Comparison of ENCODE assay signal across 8 cellular contexts in genomic region chr19:46840157-46840942, GRCh38. TPM values are rescaled to one million over a fixed set of nuclear protein-coding genes. Genes with fewer than 3 reads are reported as not detected.
A peak's percentile ranks its signal among the peaks of the same experiment; 100 is the strongest.
DNase-seq lines count a peak whose midpoint lies in the region; ATAC-seq, FAIRE-seq and TF ChIP-seq lines count a peak whose summit lies in the region.

No MANE protein-coding gene starts in this region.

- TF ChIP-seq CTCF in NB4 (IDR thresholded peaks at IDR 0.05; ENCODE audit: low read depth, low read length) (peak; percentile 100), body of pancreas (IDR thresholded peaks at IDR 0.05) (peak; percentile 61 to 95 (median 75))

- peak overlapping the region in 1 of 2 donors; percentile 23 for H3K27ac Mint-ChIP-seq in T-cell

- H3K4me1 Mint-ChIP-seq in T-cell: peaks cover 0 to 6% (median 3%) of the 10 kb centered on the region in 3 donors

- intact Hi-C loops in body of pancreas (cut with DNase I): loop anchor here (5.0 kb wide), 1 partner anchor 83 kb away; no protein-coding TSS in a partner anchor

- no peaks in the 10 kb centered on the region for H3K27me3 ChIP-seq in body of pancreas

- peaks cover 7% of the 10 kb centered on the region for H3K4me1 ChIP-seq in body of pancreas

- WGBS in body of pancreas, 2 donors: 25 to 30% methylated on average over 19 of the region's 19 CpGs

- no peak overlapping the region for H3K4me3 Mint-ChIP-seq in T-cell

- no peak overlapping the region for H3K27ac ChIP-seq in body of pancreas

- no peaks in the 10 kb centered on the region for H3K9me3 ChIP-seq in body of pancreas

- H3K27me3 Mint-ChIP-seq in T-cell: no peaks in the 10 kb centered on the region

- H3K36me3 Mint-ChIP-seq in T-cell: peaks cover 31% of the 10 kb centered on the region

- DNase-seq in NB4 (ENCODE audit: low read depth) (peak; percentile 92), T-cell (peak in 31 of 34 experiments; percentile 14 to 58 (median 44)), body of pancreas (peak; percentile 57 to 64 (median 60)), iris pigment epithelial cell (ENCODE audit: low read depth) (peak; percentile 54), H54 (ENCODE audit: insufficient read length, low spot score) (no peak)
- peak; percentile 38 for DNase-seq in stimulated activated CD4-positive, alpha-beta T cell treated with anti-CD3 and anti-CD28 coated beads, Interleukin-1b, Interleukin-23, amount 100 ng/mL, for 48 hours

- H3K9me3 Mint-ChIP-seq in T-cell: no peaks in the 10 kb centered on the region

- ATAC-seq in T-cell (replicated peaks in 1 of 4): peak; percentile 64 to 87 (median 72)
- ATAC-seq in body of pancreas: peak; percentile 65
- ATAC-seq in HG03196 (IDR thresholded peaks at IDR 0.05; ENCODE audit: unreplicated experiment): no peak

- POLR2A ChIA-PET in T-cell (lab: Charles Lee): interaction anchor here (0.6 kb wide), 4 partner anchors 14 to 135 kb away, joined by 4 to 11 read pairs (median 6); no protein-coding TSS in a partner anchor

- CTCF ChIA-PET in T-cell (lab: Charles Lee): interaction anchor here (0.6 to 2.6 kb wide), 40 partner anchors 13 to 1071 kb away, joined by 3 to 35 read pairs (median 4); partner anchors contain the start of genes ARHGAP35 (in 1 of the 2), DACT3 (in 1 of the 2), SIX5 (in 1 of the 2) and SLC1A5 (in 1 of the 2)

- peaks cover 0 to 9% of the 10 kb centered on the region in 2 donors for H3K36me3 ChIP-seq in body of pancreas (replicated peaks in 1 of 2; ENCODE audit: insufficient read depth in 1 of 2, low read depth in 2 of 2)

- no peak for TF ChIP-seq POLR2A in NB4 (IDR thresholded peaks at IDR 0.05; ENCODE audit: extremely low read depth, insufficient read length)
- no peak for TF ChIP-seq POLR2A in body of pancreas (IDR thresholded peaks at IDR 0.05)
- no peak for TF ChIP-seq POLR2A in H54 (IDR thresholded peaks at IDR 0.05; ENCODE audit: low read depth, low read length)

- FAIRE-seq in G401.6 (lab: Jason Lieb, UNC): peak; percentile 33
- FAIRE-seq in H54 (lab: Jason Lieb, UNC): no peak

- no peak overlapping the region for H3K4me3 ChIP-seq in NB4 (ENCODE audit: low read depth, low read length)
- H3K4me3 ChIP-seq in body of pancreas: no peak overlapping the region

RNA-seq across cellular contexts. Expression of gene AP2S1, which starts 10.3 kb away (rescaled TPM):
- total RNA-seq in T-cell: 10 to 100 TPM; 36.6 to 51.5 (median 49.1) TPM
- total RNA-seq in body of pancreas: 10 to 100 TPM; 32.2 to 49.1 TPM

RNA-seq across cellular contexts. Expression of gene ARHGAP35, which starts 20.4 kb away (rescaled TPM):
- 10 to 100 TPM; 28.7 to 48.1 (median 37.7) TPM for total RNA-seq in T-cell
- 10 to 100 TPM; 22.8 to 24.7 TPM for total RNA-seq in body of pancreas

RNA-seq across cellular contexts. Expression of gene SLC1A5, which starts 52.0 kb away (rescaled TPM):
- total RNA-seq in T-cell: 10 to 100 TPM in 4 of 5 donors, 1 to 10 TPM in 1; 7.6 to 50.5 (median 47.7) TPM
- total RNA-seq in body of pancreas: 10 to 100 TPM; 31.4 to 39.2 TPM
